In the genomic region with DNA sequence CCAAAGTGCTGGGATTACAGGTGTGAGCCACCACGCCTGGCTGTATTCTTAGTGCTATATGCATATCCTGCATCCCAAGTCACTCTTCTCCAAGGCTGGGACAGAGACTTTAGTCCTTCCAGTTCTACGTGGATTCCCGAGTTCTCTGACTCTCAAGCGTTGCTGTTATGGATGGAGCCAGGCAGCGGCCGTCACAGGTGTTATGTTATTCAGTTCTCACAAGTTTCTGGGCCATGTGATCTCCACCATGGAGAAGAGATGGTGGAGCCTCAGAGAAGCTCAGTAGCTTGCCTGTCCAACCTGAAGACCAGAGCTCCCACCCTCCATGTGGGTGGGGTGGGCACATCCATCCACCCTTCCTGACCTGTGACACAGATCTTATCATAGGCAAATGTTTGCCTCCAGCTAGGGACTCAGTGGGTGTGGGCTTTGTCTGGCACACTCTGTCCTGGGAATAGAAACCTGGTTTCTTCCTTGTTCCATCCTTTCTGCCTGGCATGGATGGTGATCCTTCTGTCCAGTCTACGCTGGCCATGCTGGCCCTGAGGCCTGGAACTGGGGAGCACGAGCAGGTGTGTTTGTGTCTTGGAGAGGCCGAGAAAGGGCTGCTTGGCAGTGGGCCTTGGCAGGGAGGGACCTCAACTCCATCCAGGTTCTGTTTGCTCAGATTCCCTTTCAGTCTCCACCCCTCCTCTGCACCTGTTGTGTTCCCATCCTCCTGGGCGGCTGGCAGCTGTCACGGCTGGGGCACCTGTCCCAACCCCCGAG, we compare ENCODE assay signal across 15 cellular contexts. TPM values are rescaled to one million over a fixed set of nuclear protein-coding genes. Genes with fewer than 3 reads are reported as not detected.
A peak's percentile ranks its signal among the peaks of the same experiment; 100 is the strongest.
DNase-seq lines count a peak whose midpoint lies in the region; ATAC-seq and TF ChIP-seq lines count a peak whose summit lies in the region.
"Had no signal": no experiment of that assay in that cellular context is flagged by ENCODE, and none has a peak within 500 bp of the region (broad histone marks: within the 10 kb centered on the region; RNA-seq: fewer than 3 reads in every experiment).

No MANE protein-coding gene starts in this region.

- peaks cover 39% of the 10 kb centered on the region for H3K4me1 Mint-ChIP-seq in CD14-positive monocyte

- TF ChIP-seq CTCF in CD14-positive monocyte (IDR thresholded peaks at IDR 0.05) (no peak), esophagus muscularis mucosa (IDR thresholded peaks at IDR 0.05) (no peak)

- no peaks in the 10 kb centered on the region for H3K27me3 ChIP-seq in esophagus muscularis mucosa

- no peak overlapping the region for H3K4me3 Mint-ChIP-seq in CD14-positive monocyte

- WGBS in esophagus muscularis mucosa, result 94% methylated on average over 10 of the region's 12 CpGs

- H3K27me3 Mint-ChIP-seq in CD14-positive monocyte (ENCODE audit: low read depth in 3 of 3), result peaks cover 7 to 26% (median 14%) of the 10 kb centered on the region in 3 donors

- intact Hi-C loops in CD14-positive monocyte (cut with micrococcal nuclease) (no loop called here), esophagus muscularis mucosa (cut with DNase I) (no loop called here)

- peaks cover 0 to 8% (median 7%) of the 10 kb centered on the region in 7 donors for H3K9me3 Mint-ChIP-seq in CD14-positive monocyte

- no peak overlapping the region for H3K27ac ChIP-seq in esophagus muscularis mucosa (replicated peaks in 1 of 4)
- H3K27ac ChIP-seq: lower lobe of right lung, SJSA1 had no signal

- no peaks in the 10 kb centered on the region for H3K9me3 ChIP-seq in esophagus muscularis mucosa
- H3K9me3 ChIP-seq: lower lobe of right lung, SJSA1 had no signal

- H3K27ac Mint-ChIP-seq in CD14-positive monocyte, result peak overlapping the region in 4 of 7 donors; percentile 28 to 70 (median 50)

- no peak for TF ChIP-seq EP300 in esophagus muscularis mucosa (IDR thresholded peaks at IDR 0.05)

- H3K36me3 Mint-ChIP-seq in CD14-positive monocyte, result peaks cover 0 to 7% of the 10 kb centered on the region in 2 donors

- no peak overlapping the region for H3K4me3 ChIP-seq in esophagus muscularis mucosa
- H3K4me3 ChIP-seq: K562, lower lobe of right lung, SJSA1 had no signal

- H3K4me1 ChIP-seq in esophagus muscularis mucosa, result peaks cover 0 to 7% (median 3%) of the 10 kb centered on the region in 4 donors
- H3K4me1 ChIP-seq: SJSA1 had no signal

- no peaks in the 10 kb centered on the region for H3K36me3 ChIP-seq in esophagus muscularis mucosa
- H3K36me3 ChIP-seq: lower lobe of right lung, SJSA1 had no signal

- DNase-seq in CD14-positive monocyte (ENCODE audit: low spot score) (no peak), NCI-H1105 (lab: John Stamatoyannopoulos, UW) (peak; percentile 62), NCI-H748 (lab: John Stamatoyannopoulos, UW; ENCODE audit: unreplicated experiment) (peak; percentile 93), left lobe of liver (ENCODE audit: low spot score) (peak; percentile 29), esophagus muscularis mucosa (ENCODE audit: extremely low spot score) (no peak), SW 1271 (lab: John Stamatoyannopoulos, UW) (no peak)
- DNase-seq: activated T-cell treated with anti-CD3 and anti-CD28 coated beads, Interleukin-2, amount 50 U/mL, for 48 hours; lower lobe of right lung; NCI-H82; stimulated activated CD8-positive, alpha-beta memory T cell treated with anti-CD3 and anti-CD28 coated beads, Interleukin-4, amount 100 ng/mL, for 48 hours had no signal

- TF ChIP-seq POLR2A in esophagus muscularis mucosa (IDR thresholded peaks at IDR 0.05; ENCODE audit: low read depth), result no peak

- ATAC-seq in left lobe of liver (no peak), GM19351 (IDR thresholded peaks at IDR 0.05; ENCODE audit: unreplicated experiment) (no peak), esophagus mucosa (no peak)
- ATAC-seq: activated CD4-positive, CD25-positive, alpha-beta regulatory T cell treated with anti-CD3 and anti-CD28 coated beads, Interleukin-2, amount 50 U/mL, for 24 hours; K562; lower lobe of right lung had no signal

RNA-seq across cellular contexts. Expression of gene NEURL1, which starts 55.3 kb away (rescaled TPM):
- polyA plus RNA-seq in CD14-positive monocyte, result 1 to 10 TPM; 3.0 to 3.3 TPM
- 1.7 TPM for total RNA-seq in left lobe of liver
- total RNA-seq in esophagus muscularis mucosa, result under 1 TPM; 0.39 to 0.63 (median 0.46) TPM
- total RNA-seq in esophagus mucosa, result 0.16 TPM
- total RNA-seq: SJSA1 had no signal

Comparison
In these comparisons a context has a peak if more than half of its experiments do, and no peak if none do; other contexts are left out.
1. DNase-seq: peak in NCI-H1105 (single experiment), NCI-H748 (single experiment) and left lobe of liver (single experiment); none in CD14-positive monocyte (single experiment), esophagus muscularis mucosa (single experiment) and SW 1271 (0 of 2).